ENCODE assay signal across 14 cellular contexts in genomic region chr10:133637846-133638235, GRCh38. TPM values are rescaled to one million over a fixed set of nuclear protein-coding genes. Genes with fewer than 3 reads are reported as not detected.
DNase-seq lines count a peak whose midpoint lies in the region; ATAC-seq and TF ChIP-seq lines count a peak whose summit lies in the region.
"Not testable (repeated sequence)": the region's sequence is repeated elsewhere in the genome, so short reads cannot be mapped to it uniquely, and the experiment has no call there.
"Had no signal": no experiment of that assay in that cellular context is flagged by ENCODE, and none has a peak within 500 bp of the region (broad histone marks: within the 10 kb centered on the region; RNA-seq: fewer than 3 reads in every experiment).

No MANE protein-coding gene starts in this region.

- H3K4me3 ChIP-seq in A673 (ENCODE audit: low read depth, low read length, poor library complexity, severe bottlenecking) (peak overlapping the region; percentile 31), DND-41 (ENCODE audit: low read depth in 1 of 2, low read length in 2 of 2) (peak overlapping the region in 1 of 2 experiments; percentile 51; a peak in 2 of 4 replicates), WERI-Rb-1 (ENCODE audit: low read depth, low read length) (peak overlapping the region; percentile 29), skin epidermis (peak overlapping the region in 5 of 7 experiments; percentile 16 to 41 (median 27))
- peak overlapping the region; percentile 42 for H3K4me3 ChIP-seq in Jurkat, Clone E6-1 (ENCODE audit: low read length)

- not testable (repeated sequence) for DNase-seq in A673 (ENCODE audit: low spot score); DND-41; Jurkat, Clone E6-1 (ENCODE audit: low read depth, low spot score); WERI-Rb-1; activated naive CD4-positive, alpha-beta T cell treated with anti-CD3 and anti-CD28 coated beads for 36 hours

- not testable (repeated sequence) for ATAC-seq in DND-41 (ENCODE audit: insufficient read depth, low read depth)

- intact Hi-C loops in A673 (cut with micrococcal nuclease; ENCODE audit: unreplicated experiment); activated naive CD4-positive, alpha-beta T cell treated with anti-CD3 and anti-CD28 coated beads for 36 hours (cut with micrococcal nuclease); dendritic cell treated with granulocyte-macrophage colony-stimulating factor and Interleukin-4, amounts not matched to agents 40 ng/mL and 50 ng/mL, for 4 days (cut with micrococcal nuclease): not testable (repeated sequence)

- peak overlapping the region; percentile 45; the same call in 1 of the 2 replicates for H3K4me2 ChIP-seq in DND-41 (ENCODE audit: insufficient read depth, low read length)

- H3K79me2 ChIP-seq in DND-41 (ENCODE audit: insufficient read depth, low read length): not testable (repeated sequence)

- not testable (repeated sequence) for H3K27me3 ChIP-seq in A673 (replicated peaks; ENCODE audit: insufficient read depth, low read depth, low read length, poor library complexity); DND-41 (ENCODE audit: insufficient read depth, low read length, poor library complexity); WERI-Rb-1 (ENCODE audit: insufficient read depth, low read depth, severe bottlenecking)

- not testable (repeated sequence) for H3K27me3 Mint-ChIP-seq in activated naive CD4-positive, alpha-beta T cell treated with anti-CD3 and anti-CD28 coated beads for 36 hours (ENCODE audit: low read depth)
- H3K27me3 Mint-ChIP-seq in dendritic cell treated with granulocyte-macrophage colony-stimulating factor and Interleukin-4, amounts not matched to agents 40 ng/mL and 50 ng/mL, for 4 days: peaks cover 19% of the 10 kb centered on the region

- not testable (repeated sequence) for H3K36me3 Mint-ChIP-seq in activated naive CD4-positive, alpha-beta T cell treated with anti-CD3 and anti-CD28 coated beads for 36 hours (ENCODE audit: low read depth); dendritic cell treated with granulocyte-macrophage colony-stimulating factor and Interleukin-4, amounts not matched to agents 40 ng/mL and 50 ng/mL, for 4 days (ENCODE audit: low read depth)

- CTCF ChIA-PET in A673 (lab: Charles Lee); activated naive CD4-positive, alpha-beta T cell treated with anti-CD3 and anti-CD28 coated beads for 36 hours (lab: Charles Lee): not testable (repeated sequence)

- H3K9me3 Mint-ChIP-seq in activated naive CD4-positive, alpha-beta T cell treated with anti-CD3 and anti-CD28 coated beads for 36 hours; dendritic cell treated with granulocyte-macrophage colony-stimulating factor and Interleukin-4, amounts not matched to agents 40 ng/mL and 50 ng/mL, for 4 days: not testable (repeated sequence)

- not testable (repeated sequence) for H3K4me1 ChIP-seq in A673 (ENCODE audit: insufficient read depth, low read length, poor library complexity, severe bottlenecking); DND-41 (ENCODE audit: insufficient read depth, low read length)

- H3K27ac ChIP-seq in A673 (ENCODE audit: low read depth, low read length, poor library complexity, severe bottlenecking); DND-41 (ENCODE audit: low read length); WERI-Rb-1; skin epidermis: not testable (repeated sequence)

- POLR2A ChIA-PET in A673 (lab: Charles Lee; ENCODE audit: low non-redundant PET): not testable (repeated sequence)

- H2AFZ ChIP-seq in DND-41 (ENCODE audit: low read depth, low read length): not testable (repeated sequence)

- H3K27ac Mint-ChIP-seq in activated naive CD4-positive, alpha-beta T cell treated with anti-CD3 and anti-CD28 coated beads for 36 hours; dendritic cell treated with granulocyte-macrophage colony-stimulating factor and Interleukin-4, amounts not matched to agents 40 ng/mL and 50 ng/mL, for 4 days: not testable (repeated sequence)

- H4K20me1 ChIP-seq in DND-41 (ENCODE audit: insufficient read depth, low read length): not testable (repeated sequence)

- H3K36me3 ChIP-seq in A673 (ENCODE audit: insufficient read depth, low read length, poor library complexity, severe bottlenecking); DND-41 (ENCODE audit: insufficient read depth, low read length); WERI-Rb-1: not testable (repeated sequence)

- H3K9me3 ChIP-seq in A673 (ENCODE audit: low read depth, low read length, poor library complexity, severe bottlenecking); DND-41 (ENCODE audit: insufficient read depth, low read length, severe bottlenecking); WERI-Rb-1 (ENCODE audit: severe bottlenecking): not testable (repeated sequence)

- not testable (repeated sequence) for TF ChIP-seq CTCF in A673 (conservative IDR thresholded peaks at IDR 0.05; ENCODE audit: low read depth, low read length); DND-41 (IDR thresholded peaks at IDR 0.05; ENCODE audit: borderline replicate concordance, extremely low read depth, low read length, poor library complexity, severe bottlenecking); WERI-Rb-1 (IDR thresholded peaks at IDR 0.05; ENCODE audit: low read depth, low read length)

- H3K4me1 Mint-ChIP-seq in activated naive CD4-positive, alpha-beta T cell treated with anti-CD3 and anti-CD28 coated beads for 36 hours (ENCODE audit: low read depth); dendritic cell treated with granulocyte-macrophage colony-stimulating factor and Interleukin-4, amounts not matched to agents 40 ng/mL and 50 ng/mL, for 4 days (ENCODE audit: low read depth): not testable (repeated sequence)

- peak overlapping the region; percentile 37; the same call in 1 of the 2 replicates for H3K9ac ChIP-seq in DND-41 (ENCODE audit: low read depth, low read length)

- BruUV-seq in A673 (replicated peaks; lab: Mats Ljungman, UMichigan): not testable (repeated sequence)

- H3K4me3 Mint-ChIP-seq in activated naive CD4-positive, alpha-beta T cell treated with anti-CD3 and anti-CD28 coated beads for 36 hours: peak overlapping the region; percentile 48
- peak overlapping the region; percentile 42 for H3K4me3 Mint-ChIP-seq in dendritic cell treated with granulocyte-macrophage colony-stimulating factor and Interleukin-4, amounts not matched to agents 40 ng/mL and 50 ng/mL, for 4 days

RNA-seq across cellular contexts. Expression of gene FRG2B, which starts 11.2 kb away (rescaled TPM):
- 0.85 TPM in 1 of 2 replicates, not detected in the other for total RNA-seq in A673 (2021)
- polyA plus RNA-seq in Jurkat, Clone E6-1 (2012; ENCODE audit: insufficient read depth, insufficient read length): not detected
- not detected for total RNA-seq in activated naive CD4-positive, alpha-beta T cell treated with anti-CD3 and anti-CD28 coated beads for 36 hours
- total RNA-seq: CD4-positive, alpha-beta memory T cell; Daoy; GM23248; H9; HT-29; M059J; OCI-LY7 had no signal
- polyA plus RNA-seq: CD4-positive, alpha-beta memory T cell; GM23248 had no signal
